23 cellular contexts compared by ENCODE assay signal in genomic region chr15:36599824-36600365, GRCh38. TPM values are rescaled to one million over a fixed set of nuclear protein-coding genes. Genes with fewer than 3 reads are reported as not detected.
DNase-seq lines count a peak whose midpoint lies in the region; ATAC-seq and TF ChIP-seq lines count a peak whose summit lies in the region.
"Had no signal": no experiment of that assay in that cellular context is flagged by ENCODE, and none has a peak within 500 bp of the region (broad histone marks: within the 10 kb centered on the region; RNA-seq: fewer than 3 reads in every experiment).

No MANE protein-coding gene starts in this region.

- H3K4me3 ChIP-seq in heart left ventricle (peak overlapping the region in 3 of 12 donors; percentile 39 to 48 (median 43)), uterus (no peak overlapping the region)
- H3K4me3 ChIP-seq: tibial nerve had no signal

- intact Hi-C loops in heart left ventricle (cut with DNase I), result loop anchor here in 5 of 10 donors (2.0 to 10.0 kb wide), 5 partner anchors 21 to 505 kb away; partner anchors contain the start of genes CDIN1 (in 1 of the 5) and MEIS2 (in 1 of the 5)
- intact Hi-C loops in cardiac septum (cut with DNase I), result loop anchor here (5.0 kb wide), 1 partner anchor 502 kb away; the partner anchor contains the start of gene MEIS2
- intact Hi-C loops in uterus (cut with DNase I; ENCODE audit: low total_unique reads), result no loop called here

- DNase-seq in heart left ventricle, result no peak
- DNase-seq in cardiac septum (ENCODE audit: low spot score), result no peak
- no peak for DNase-seq in glutamatergic neuron
- peak; percentile 86 for DNase-seq in pons (ENCODE audit: low spot score)
- no peak for DNase-seq in uterus
- no peak for DNase-seq in NCI-H1417 (lab: John Stamatoyannopoulos, UW)
- DNase-seq in type B pancreatic cell (ENCODE audit: extremely low spot score, unreplicated experiment), result no peak
- no peak for DNase-seq in activated effector memory CD4-positive, alpha-beta T cell treated with anti-CD3 and anti-CD28 coated beads, Interleukin-2, amount 50 U/mL, for 16 hours
- DNase-seq: BE2C; COR-L47; DND-41; foreskin melanocyte; GM23248; NCI-H1436; NCI-H2171; NCI-H524 treated with DMSO at 0.1 percent for 48 hours; stimulated activated CD4-positive, alpha-beta T cell treated with anti-CD3 and anti-CD28 coated beads, Interleukin-2, amount 100 ng/mL, for 48 hours; stimulated activated naive B cell treated with anti-CD40 and anti-IgM and Interleukin-4, amounts not matched to agents 10 μg/mL and 1 μg/mL and 100 μg/mL, for 72 hours had no signal

- H3K27ac ChIP-seq in heart left ventricle, result peak overlapping the region; percentile 79 to 97 (median 92)
- H3K27ac ChIP-seq in uterus, result peak overlapping the region; percentile 83 to 89
- H3K27ac ChIP-seq: RWPE1, tibial nerve, VCaP had no signal

- H3K4me1 Mint-ChIP-seq in glutamatergic neuron (ENCODE audit: low read depth, unreplicated experiment) (peaks cover 42% of the 10 kb centered on the region), type B pancreatic cell (ENCODE audit: unreplicated experiment) (peaks cover 33% of the 10 kb centered on the region)

- H3K27me3 ChIP-seq in heart left ventricle (no peaks in the 10 kb centered on the region), uterus (no peaks in the 10 kb centered on the region)
- H3K27me3 ChIP-seq: BE2C, tibial nerve had no signal

- H3K9me3 ChIP-seq in heart left ventricle (no peaks in the 10 kb centered on the region), uterus (no peaks in the 10 kb centered on the region)
- H3K9me3 ChIP-seq: BE2C, tibial nerve had no signal

- ATAC-seq in heart left ventricle, result no peak
- ATAC-seq: activated naive CD4-positive, alpha-beta T cell treated with anti-CD3 and anti-CD28 coated beads, Interleukin-2, amount 50 U/mL, for 72 hours; stimulated activated naive B cell treated with anti-CD40 and anti-IgM and Interleukin-4, amounts not matched to agents 10 μg/mL and 1 μg/mL and 100 μg/mL, for 72 hours had no signal

- H3K36me3 ChIP-seq in heart left ventricle (no peaks in the 10 kb centered on the region), uterus (no peaks in the 10 kb centered on the region)
- H3K36me3 ChIP-seq: BE2C, tibial nerve had no signal

- TF ChIP-seq POLR2A in heart left ventricle (IDR thresholded peaks at IDR 0.05) (no peak), uterus (IDR thresholded peaks at IDR 0.05) (no peak)

- H3K27ac Mint-ChIP-seq in glutamatergic neuron (ENCODE audit: unreplicated experiment) (peak overlapping the region; percentile 95), type B pancreatic cell (no peak overlapping the region)
- H3K27ac Mint-ChIP-seq: activated naive CD4-positive, alpha-beta T cell treated with anti-CD3 and anti-CD28 coated beads, Interleukin-2, amount 50 U/mL, for 72 hours; stimulated activated naive B cell treated with anti-CD40 and anti-IgM and Interleukin-4, amounts not matched to agents 10 μg/mL and 1 μg/mL and 100 μg/mL, for 72 hours; T-helper 2 cell treated with Interferon-gamma antibody and Interleukin-4, amounts not matched to agents 5 μg/mL and 100 μg/mL, for 36 hours had no signal

- H3K36me3 Mint-ChIP-seq in glutamatergic neuron (ENCODE audit: unreplicated experiment) (no peaks in the 10 kb centered on the region), type B pancreatic cell (peaks cover 8% of the 10 kb centered on the region)

- peaks cover 3% of the 10 kb centered on the region for H3K9me3 Mint-ChIP-seq in glutamatergic neuron (ENCODE audit: unreplicated experiment)
- no peaks in the 10 kb centered on the region for H3K9me3 Mint-ChIP-seq in type B pancreatic cell
- H3K9me3 Mint-ChIP-seq: activated naive CD4-positive, alpha-beta T cell treated with anti-CD3 and anti-CD28 coated beads, Interleukin-2, amount 50 U/mL, for 72 hours; stimulated activated naive B cell treated with anti-CD40 and anti-IgM and Interleukin-4, amounts not matched to agents 10 μg/mL and 1 μg/mL and 100 μg/mL, for 72 hours; T-helper 2 cell treated with Interferon-gamma antibody and Interleukin-4, amounts not matched to agents 5 μg/mL and 100 μg/mL, for 36 hours had no signal

- H3K4me3 Mint-ChIP-seq in glutamatergic neuron (ENCODE audit: unreplicated experiment) (peak overlapping the region; percentile 51), type B pancreatic cell (no peak overlapping the region)
- H3K4me3 Mint-ChIP-seq: stimulated activated naive B cell treated with anti-CD40 and anti-IgM and Interleukin-4, amounts not matched to agents 10 μg/mL and 1 μg/mL and 100 μg/mL, for 72 hours; T-helper 2 cell treated with Interferon-gamma antibody and Interleukin-4, amounts not matched to agents 5 μg/mL and 100 μg/mL, for 36 hours had no signal

- 90 to 97% (median 95%) methylated on average over 1 of the region's 1 CpG for WGBS in heart left ventricle, 4 donors

- TF ChIP-seq CTCF in heart left ventricle (IDR thresholded peaks at IDR 0.05) (no peak), glutamatergic neuron (IDR thresholded peaks at IDR 0.05; ENCODE audit: partially characterized antibody, unreplicated experiment) (no peak), uterus (IDR thresholded peaks at IDR 0.05) (no peak), type B pancreatic cell (conservative IDR thresholded peaks at IDR 0.05) (no peak)

- H3K4me1 ChIP-seq in heart left ventricle (peaks cover 0 to 44% (median 16%) of the 10 kb centered on the region in 12 donors), uterus (peaks cover 12 to 22% of the 10 kb centered on the region in 2 donors)

- H3K27me3 Mint-ChIP-seq in glutamatergic neuron (ENCODE audit: unreplicated experiment) (peaks cover 4% of the 10 kb centered on the region), type B pancreatic cell (no peaks in the 10 kb centered on the region)
- H3K27me3 Mint-ChIP-seq: stimulated activated naive B cell treated with anti-CD40 and anti-IgM and Interleukin-4, amounts not matched to agents 10 μg/mL and 1 μg/mL and 100 μg/mL, for 72 hours had no signal

RNA-seq across cellular contexts. Expression of gene CDIN1, which starts 20.5 kb away (rescaled TPM):
- total RNA-seq in heart left ventricle (100 to 1,000 TPM in 8 of 9 donors, 10 to 100 TPM in 1; 67.4 to 267 (median 160) TPM), cardiac septum (97.4 TPM), glutamatergic neuron (ENCODE audit: unreplicated experiment) (17.8 TPM), uterus (10 to 100 TPM; 10.2 to 49.1 (median 25.2) TPM), type B pancreatic cell (ENCODE audit: low replicate concordance) (17.0 and 20.9 TPM in 2 replicates)
- 100 to 1,000 TPM in 1 of 2 donors, 10 to 100 TPM in 1; 90.1 to 146 TPM for polyA plus RNA-seq in heart left ventricle
